8 cellular contexts compared by ENCODE assay signal in genomic region chr9:96567203-96567700, GRCh38. TPM values are rescaled to one million over a fixed set of nuclear protein-coding genes. Genes with fewer than 3 reads are reported as not detected.
A peak's percentile ranks its signal among the peaks of the same experiment; 100 is the strongest.
DNase-seq lines count a peak whose midpoint lies in the region; ATAC-seq and TF ChIP-seq lines count a peak whose summit lies in the region.

No MANE protein-coding gene starts in this region.

- H3K36me3 Mint-ChIP-seq in WTC11, result peaks cover 8% of the 10 kb centered on the region

- H2BK5ac ChIP-seq in trophoblast cell (ENCODE audit: low read depth, low read length, poor library complexity), result peak overlapping the region; percentile 8

- peak; percentile 60 for ATAC-seq in GM18907 (IDR thresholded peaks at IDR 0.05; ENCODE audit: unreplicated experiment)
- ATAC-seq in HG03097 (IDR thresholded peaks at IDR 0.05; ENCODE audit: low FRiP score, unreplicated experiment), result peak; percentile 37
- peak; percentile 33; the same call in 1 of the 2 replicates for ATAC-seq in WTC11
- peak; percentile 56 for ATAC-seq in gastroesophageal sphincter

- peaks cover 9% of the 10 kb centered on the region for H3K79me2 ChIP-seq in trophoblast cell (ENCODE audit: control insufficient read depth, insufficient read depth, low read length, poor library complexity)

- peak overlapping the region; percentile 42 for H3K4ac ChIP-seq in trophoblast cell (ENCODE audit: low read depth, low read length)

- H3K36me3 ChIP-seq in gastroesophageal sphincter (peaks cover 0 to 8% of the 10 kb centered on the region in 2 donors), trophoblast cell (ENCODE audit: control insufficient read depth in 1 of 2, insufficient read depth in 2 of 2, low read length in 2 of 2) (no peaks in the 10 kb centered on the region)

- H3K27ac ChIP-seq in gastroesophageal sphincter (peak overlapping the region; percentile 71 to 93 (median 86)), trophoblast cell (ENCODE audit: low read depth, low read length) (peak overlapping the region; percentile 23)

- no peaks in the 10 kb centered on the region for H3K9me3 ChIP-seq in gastroesophageal sphincter
- no peaks in the 10 kb centered on the region for H3K9me3 ChIP-seq in trophoblast cell (ENCODE audit: insufficient read depth, low read depth, low read length)

- no peak overlapping the region for H2AK5ac ChIP-seq in trophoblast cell (ENCODE audit: low read length)

- H3K9me3 Mint-ChIP-seq in WTC11, result no peaks in the 10 kb centered on the region

- H3K79me1 ChIP-seq in trophoblast cell (ENCODE audit: low read length), result peaks cover 12% of the 10 kb centered on the region

- H3K23ac ChIP-seq in trophoblast cell (ENCODE audit: low read length), result no peak overlapping the region

- POLR2A ChIA-PET in WTC11 (lab: Charles Lee), result interaction anchor here (0.5 to 1.2 kb wide), 2 partner anchors 17 to 37 kb away, joined by 3 to 4 read pairs; no protein-coding TSS in a partner anchor

- H3K27me3 Mint-ChIP-seq in WTC11 (ENCODE audit: low read depth), result no peaks in the 10 kb centered on the region

- peak overlapping the region; percentile 31 for H3K18ac ChIP-seq in trophoblast cell (ENCODE audit: low read length)

- DNase-seq in AG08395 (ENCODE audit: low spot score) (peak; percentile 55), WTC11 (ENCODE audit: low spot score) (no peak), trophoblast cell (peak in 1 of 2 donors; percentile 54), DMS153 (lab: John Stamatoyannopoulos, UW) (no peak), HuH-7 (ENCODE audit: low spot score) (no peak)

- peak overlapping the region; percentile 20 for H3K9ac ChIP-seq in trophoblast cell (ENCODE audit: low read length)

- H2BK120ac ChIP-seq in trophoblast cell (ENCODE audit: insufficient read depth, low read length, poor library complexity), result peak overlapping the region; percentile 62

- TF ChIP-seq POLR2A in gastroesophageal sphincter (IDR thresholded peaks at IDR 0.05), result no peak

- peaks cover 0 to 38% (median 0%) of the 10 kb centered on the region in 3 donors for H3K4me1 ChIP-seq in gastroesophageal sphincter
- H3K4me1 ChIP-seq in trophoblast cell (ENCODE audit: control insufficient read depth in 1 of 2, insufficient read depth in 2 of 2, low read length in 2 of 2), result peaks cover 7 to 8% of the 10 kb centered on the region in 2 experiments

- H3K14ac ChIP-seq in trophoblast cell (ENCODE audit: low read length), result peak overlapping the region; percentile 78

- peak overlapping the region; percentile 88 to 96 for H3K4me3 ChIP-seq in gastroesophageal sphincter
- peak overlapping the region; percentile 77 for H3K4me3 ChIP-seq in trophoblast cell (ENCODE audit: low read depth, low read length)

- peak overlapping the region; percentile 33 for H4K12ac ChIP-seq in trophoblast cell (ENCODE audit: low read depth, low read length)

- TF ChIP-seq EP300 in gastroesophageal sphincter (IDR thresholded peaks at IDR 0.05), result no peak

- WGBS in gastroesophageal sphincter (ENCODE audit: low coverage in 1 of 2), 2 donors, result 0 to 6% methylated on average over 2 to 6 of the region's 20 CpGs
- WGBS in trophoblast cell (ENCODE audit: extremely low coverage, insufficient coverage, insufficient read length), result no CpG with 5 or more reads among the region's 20 CpGs

- peak overlapping the region; percentile 75 for H2AFZ ChIP-seq in trophoblast cell (ENCODE audit: insufficient read depth, low read length, poor library complexity)

- peaks cover 49% of the 10 kb centered on the region for H3K4me1 Mint-ChIP-seq in WTC11

- peak overlapping the region; percentile 79 for H3K4me3 Mint-ChIP-seq in WTC11

- TF ChIP-seq CTCF in WTC11 (IDR thresholded peaks at IDR 0.05) (no peak), gastroesophageal sphincter (IDR thresholded peaks at IDR 0.05) (no peak)

- CTCF ChIA-PET in WTC11 (lab: Charles Lee), result interaction anchor here (0.5 to 2.0 kb wide), 18 partner anchors 9 to 241 kb away, joined by 3 to 16 read pairs (median 4); partner anchors contain the start of gene HABP4

- peak overlapping the region; percentile 73 for H3K4me2 ChIP-seq in trophoblast cell (ENCODE audit: low read length)

- H3K27ac Mint-ChIP-seq in WTC11, result peak overlapping the region; percentile 36; the same call in 1 of the 2 replicates

- peak overlapping the region; percentile 69 for H4K8ac ChIP-seq in trophoblast cell (ENCODE audit: low read depth, low read length)

- H2BK12ac ChIP-seq in trophoblast cell (ENCODE audit: low read length), result no peak overlapping the region

- H3K27me3 ChIP-seq in gastroesophageal sphincter (no peaks in the 10 kb centered on the region), trophoblast cell (ENCODE audit: insufficient read depth, low read length) (no peaks in the 10 kb centered on the region)

- peak overlapping the region; percentile 81 for H4K91ac ChIP-seq in trophoblast cell (ENCODE audit: low read depth, low read length)

TF ChIP-seq in WTC11, 78 proteins besides CTCF, POLR2A, EP300 and RAD21:
- no peak for TF ChIP-seq ZNF425 (CRISPR knock-in tag; conservative IDR thresholded peaks at IDR 0.05)
- TF ChIP-seq ZNF423 (CRISPR knock-in tag; IDR thresholded peaks at IDR 0.05), result peak; percentile 78
- TF ChIP-seq ZBTB43 (CRISPR knock-in tag; IDR thresholded peaks at IDR 0.05), result no peak
TF ChIP-seq in WTC11: peak in this region for 1.

RNA-seq across cellular contexts. Expression of gene CDC14B, which starts 52.4 kb away (rescaled TPM):
- total RNA-seq in WTC11 (2021) (57.1 to 61.7 TPM (median 58.5 TPM) in 3 replicates), gastroesophageal sphincter (10 to 100 TPM; 19.8 to 28.8 (median 23.6) TPM)
- 18.9 and 20.1 TPM in 2 replicates for polyA plus RNA-seq in trophoblast cell (2013)
